In genomic region chr12:44571031-44571550, GRCh38 we compare ENCODE assay signal across 1 cellular context.
TF ChIP-seq lines count a peak whose summit lies in the region.

No MANE protein-coding gene starts in this region.

TF ChIP-seq in WTC11, 78 proteins besides CTCF, POLR2A, EP300 and RAD21 (continued from another document):
- TF ChIP-seq ZBTB43 (CRISPR knock-in tag; IDR thresholded peaks at IDR 0.05) (no peak), ZMAT4 (CRISPR knock-in tag; IDR thresholded peaks at IDR 0.05) (no peak), E2F5 (CRISPR knock-in tag; IDR thresholded peaks at IDR 0.05) (no peak), SMAD3 (CRISPR knock-in tag; IDR thresholded peaks at IDR 0.05; ENCODE audit: borderline replicate concordance) (no peak), MAX (CRISPR knock-in tag; IDR thresholded peaks at IDR 0.05) (no peak), CDX4 (CRISPR knock-in tag; IDR thresholded peaks at IDR 0.05; ENCODE audit: borderline replicate concordance) (no peak)
